Comparison of ENCODE assay signal across 8 cellular contexts in the genomic region with DNA sequence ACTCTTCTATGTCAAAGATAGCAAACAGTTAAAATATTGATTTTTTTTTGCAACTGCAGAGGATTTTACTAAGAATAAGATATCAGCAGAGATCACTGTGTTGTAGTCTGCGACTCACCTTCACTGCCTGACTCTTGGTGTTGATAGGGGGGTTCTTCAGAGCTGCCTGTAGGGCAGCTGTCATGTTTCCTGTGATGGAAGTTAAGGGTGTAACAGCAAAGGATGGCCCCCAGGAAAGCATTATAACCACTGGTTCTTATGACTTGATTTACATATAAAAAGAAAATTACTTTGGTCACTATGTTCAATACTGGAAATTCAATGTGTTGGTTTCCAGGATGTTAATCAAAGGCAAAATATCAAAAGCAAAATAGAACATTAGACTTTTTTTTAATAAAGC. TPM values are rescaled to one million over a fixed set of nuclear protein-coding genes. Genes with fewer than 3 reads are reported as not detected.
DNase-seq lines count a peak whose midpoint lies in the region; ATAC-seq and TF ChIP-seq lines count a peak whose summit lies in the region.

No MANE protein-coding gene starts in this region.

- H3K27me3 ChIP-seq in AG04450 (ENCODE audit: control insufficient read depth, insufficient read depth, low read length) (no peaks in the 10 kb centered on the region), mucosa of stomach (ENCODE audit: control insufficient read depth, insufficient read depth, low read length) (no peaks in the 10 kb centered on the region)

- CTCF ChIA-PET in AG04450 (lab: Charles Lee) (interaction anchor here (0.6 to 2.6 kb wide), 5 partner anchors 22 to 311 kb away, joined by 3 to 13 read pairs (median 4); no protein-coding TSS in a partner anchor), HEK293 (lab: Yijun Ruan, JAX) (interaction anchor here (0.5 to 1.3 kb wide), 5 partner anchors 10 to 1036 kb away, joined by 3 to 4 read pairs (median 3); no protein-coding TSS in a partner anchor)

- DNase-seq in AG04450 (ENCODE audit: low read depth, low spot score) (no peak), astrocyte of the cerebellum (ENCODE audit: low read depth) (no peak)

- H3K4me3 ChIP-seq in AG04450 (ENCODE audit: low read depth, low read length), result peak overlapping the region; percentile 87
- H3K4me3 ChIP-seq in HEK293 (ENCODE audit: low read depth, low read length), result peak overlapping the region; percentile 86
- peak overlapping the region; percentile 86 for H3K4me3 ChIP-seq in astrocyte of the cerebellum (ENCODE audit: low read depth, low read length)
- H3K4me3 ChIP-seq in mucosa of stomach (ENCODE audit: low read length), result no peak overlapping the region

- POLR2A ChIA-PET in AG04450 (lab: Yijun Ruan, JAX), result interaction anchor here (1.4 to 1.6 kb wide), 2 partner anchors 24 to 283 kb away, joined by 3 to 6 read pairs; no protein-coding TSS in a partner anchor
- POLR2A ChIA-PET in HEK293 (lab: Yijun Ruan, JAX), result interaction anchor here (0.7 kb wide), 1 partner anchor 419 kb away, joined by 3 read pairs; the partner anchor contains the start of gene TSEN15

- in situ Hi-C loops in astrocyte of the cerebellum (cut with HindIII; ENCODE audit: low sequenced_read_pairs), result no loop called here

- H3K4me1 ChIP-seq in HEK293 (ENCODE audit: control insufficient read depth, insufficient read depth, low read length), result peaks cover 14% of the 10 kb centered on the region; the same call in 1 of the 2 replicates
- H3K4me1 ChIP-seq in mucosa of stomach (ENCODE audit: control insufficient read depth, insufficient read depth, low read length), result peaks cover 7% of the 10 kb centered on the region

- TF ChIP-seq CTCF in AG04450 (IDR thresholded peaks at IDR 0.05; ENCODE audit: low read depth, low read length), result no peak
- no peak for TF ChIP-seq CTCF in HEK293 (tag by site-specific recombination; IDR thresholded peaks at IDR 0.05)
- no peak for TF ChIP-seq CTCF in astrocyte of the cerebellum (IDR thresholded peaks at IDR 0.05; ENCODE audit: low read depth, low read length, missing control alignments)

- peak overlapping the region; percentile 28 for H3K9ac ChIP-seq in mucosa of stomach (ENCODE audit: low read length)

- ATAC-seq in GM19023 (IDR thresholded peaks at IDR 0.05; ENCODE audit: unreplicated experiment), result no peak
- ATAC-seq in GM19455 (IDR thresholded peaks at IDR 0.05; ENCODE audit: unreplicated experiment), result no peak
- no peak for ATAC-seq in HG03342 (IDR thresholded peaks at IDR 0.05; ENCODE audit: unreplicated experiment)
- no peak for ATAC-seq in GM19324 (IDR thresholded peaks at IDR 0.05; ENCODE audit: low FRiP score, unreplicated experiment)

- no peak overlapping the region for H3K27ac ChIP-seq in AG04450 (ENCODE audit: low read depth, low read length)
- no peak overlapping the region for H3K27ac ChIP-seq in HEK293 (ENCODE audit: extremely low read depth, low read depth, low read length)

- peaks cover 11 to 33% of the 10 kb centered on the region in 2 experiments; a peak in 2 of 3 replicates for H3K36me3 ChIP-seq in HEK293 (ENCODE audit: control insufficient read depth in 2 of 2, insufficient read depth in 1 of 2, low read length in 2 of 2)
- H3K36me3 ChIP-seq in mucosa of stomach (ENCODE audit: control insufficient read depth, insufficient read depth, low read length), result no peaks in the 10 kb centered on the region

- H3K9me3 ChIP-seq in AG04450 (ENCODE audit: control insufficient read depth, insufficient read depth, low read length) (no peaks in the 10 kb centered on the region), HEK293 (ENCODE audit: control insufficient read depth, insufficient read depth, low read depth, low read length) (no peaks in the 10 kb centered on the region), mucosa of stomach (ENCODE audit: control insufficient read depth, low read length) (no peaks in the 10 kb centered on the region)

TF ChIP-seq in HEK293, 187 proteins besides CTCF, POLR2A, EP300 and RAD21:
- TF ChIP-seq ZBTB11 (tag by site-specific recombination; conservative IDR thresholded peaks at IDR 0.05; ENCODE audit: low read depth), result peak; percentile 89
- TF ChIP-seq, protein P1, sequence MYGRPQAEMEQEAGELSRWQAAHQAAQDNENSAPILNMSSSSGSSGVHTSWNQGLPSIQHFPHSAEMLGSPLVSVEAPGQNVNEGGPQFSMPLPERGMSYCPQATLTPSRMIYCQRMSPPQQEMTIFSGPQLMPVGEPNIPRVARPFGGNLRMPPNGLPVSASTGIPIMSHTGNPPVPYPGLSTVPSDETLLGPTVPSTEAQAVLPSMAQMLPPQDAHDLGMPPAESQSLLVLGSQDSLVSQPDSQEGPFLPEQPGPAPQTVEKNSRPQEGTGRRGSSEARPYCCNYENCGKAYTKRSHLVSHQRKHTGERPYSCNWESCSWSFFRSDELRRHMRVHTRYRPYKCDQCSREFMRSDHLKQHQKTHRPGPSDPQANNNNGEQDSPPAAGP (tag by site-specific recombination; IDR thresholded peaks at IDR 0.05), result no peak
TF ChIP-seq in HEK293: peak in this region for 1.

RNA-seq across cellular contexts. Expression of gene ARPC5, which starts 2.6 kb away (rescaled TPM):
- polyA plus RNA-seq in AG04450 (2011; rRNA removed), result 251 and 293 TPM in 2 replicates
- 163 and 167 TPM in 2 replicates for polyA minus RNA-seq in AG04450 (2011; rRNA and poly(A)+ RNA removed)

RNA-seq across cellular contexts. Expression of gene APOBEC4, which starts 20.2 kb away (rescaled TPM):
- not detected in 2 replicates for polyA plus RNA-seq in AG04450 (2011; rRNA removed)
- polyA minus RNA-seq in AG04450 (2011; rRNA and poly(A)+ RNA removed), result not detected in 2 replicates

RNA-seq across cellular contexts. Expression of gene NCF2, which starts 42.7 kb away (rescaled TPM):
- polyA plus RNA-seq in AG04450 (2011; rRNA removed), result 0.43 and 0.47 TPM in 2 replicates
- polyA minus RNA-seq in AG04450 (2011; rRNA and poly(A)+ RNA removed), result 0.35 and 0.69 TPM in 2 replicates
